ENCODE assay signal across 10 cellular contexts in genomic region chr17:45873728-45874127, GRCh38. TPM values are rescaled to one million over a fixed set of nuclear protein-coding genes. Genes with fewer than 3 reads are reported as not detected.
DNase-seq lines count a peak whose midpoint lies in the region; FAIRE-seq and TF ChIP-seq lines count a peak whose summit lies in the region.
"Had no signal": no experiment of that assay in that cellular context is flagged by ENCODE, and none has a peak within 500 bp of the region (broad histone marks: within the 10 kb centered on the region; RNA-seq: fewer than 3 reads in every experiment).

No MANE protein-coding gene starts in this region.

- peaks cover 13% of the 10 kb centered on the region for H3K4me1 ChIP-seq in neural progenitor cell
- H3K4me1 ChIP-seq in ovary (ENCODE audit: insufficient read depth) = peaks cover 5% of the 10 kb centered on the region

- H3K27ac ChIP-seq in neural progenitor cell (no peak overlapping the region), ovary (no peak overlapping the region)

- H3K9ac ChIP-seq in neural progenitor cell = no peak overlapping the region

- no peak overlapping the region for H2AFZ ChIP-seq in neural progenitor cell (replicated peaks)

- H3K27me3 Mint-ChIP-seq in neural progenitor cell (ENCODE audit: insufficient read depth, low read depth) = peaks cover 11% of the 10 kb centered on the region

- no peak overlapping the region for H3K4me2 ChIP-seq in neural progenitor cell

- intact Hi-C loops in ovary (cut with DNase I) = no loop called here

- H3K36me3 ChIP-seq in neural progenitor cell (no peaks in the 10 kb centered on the region), ovary (no peaks in the 10 kb centered on the region)

- no peaks in the 10 kb centered on the region for H4K20me1 ChIP-seq in neural progenitor cell (ENCODE audit: low read depth)

- TF ChIP-seq EP300 in ovary (IDR thresholded peaks at IDR 0.05) = no peak

- peak overlapping the region; percentile 81 for H3K27ac Mint-ChIP-seq in neural progenitor cell

- TF ChIP-seq CTCF in neural progenitor cell (IDR thresholded peaks at IDR 0.05) = no peak
- no peak for TF ChIP-seq CTCF in ovary (IDR thresholded peaks at IDR 0.05)

- H3K9me3 ChIP-seq in neural progenitor cell (ENCODE audit: low read depth) (no peaks in the 10 kb centered on the region), ovary (no peaks in the 10 kb centered on the region)

- no peaks in the 10 kb centered on the region for H3F3A ChIP-seq in neural progenitor cell (ENCODE audit: low read depth)

- H3K4me3 ChIP-seq in neural progenitor cell (no peak overlapping the region), ovary (no peak overlapping the region)

- H3K36me3 Mint-ChIP-seq in neural progenitor cell = no peaks in the 10 kb centered on the region

- H3K27me3 ChIP-seq in neural progenitor cell = peaks cover 4% of the 10 kb centered on the region
- H3K27me3 ChIP-seq in ovary = no peaks in the 10 kb centered on the region

- peaks cover 36% of the 10 kb centered on the region for H3K4me1 Mint-ChIP-seq in neural progenitor cell

- H3K9me3 Mint-ChIP-seq in neural progenitor cell = no peaks in the 10 kb centered on the region

- no peak for TF ChIP-seq POLR2A in ovary (IDR thresholded peaks at IDR 0.05)

- WGBS in ovary, 3 donors = 39 to 55% (median 52%) methylated on average over 6 of the region's 6 CpGs

- DNase-seq in ELF-1 (ENCODE audit: low read depth, low spot score) = peak; percentile 63
- DNase-seq in activated T-cell treated with anti-CD3 and anti-CD28 coated beads, Interleukin-2, amount 50 U/mL, for 48 hours = peak; percentile 42 to 50
- DNase-seq in neural progenitor cell (ENCODE audit: low spot score) = peak; percentile 12
- no peak for DNase-seq in iPS-NIHi7 (ENCODE audit: extremely low spot score)
- DNase-seq in globus pallidus (ENCODE audit: low spot score) = no peak
- DNase-seq in frontal cortex (ENCODE audit: low spot score in 2 of 2) = no peak
- no peak for DNase-seq in ovary
- DNase-seq: NCI-H748 treated with DMSO at 0.1 percent for 48 hours had no signal

- no peak for FAIRE-seq in frontal cortex (lab: Jason Lieb, UNC)

- no peaks in the 10 kb centered on the region for H3K79me2 ChIP-seq in neural progenitor cell (ENCODE audit: low read depth)

- no peak overlapping the region for H3K4me3 Mint-ChIP-seq in neural progenitor cell

TF ChIP-seq in PFSK-1, 5 proteins besides CTCF, POLR2A, EP300 and RAD21:
- no peak for TF ChIP-seq POLR2AphosphoS5 (IDR thresholded peaks at IDR 0.05; ENCODE audit: low read depth, low read length)
- TF ChIP-seq FOXP2 (optimal IDR thresholded peaks at IDR 0.05; ENCODE audit: borderline replicate concordance, extremely low read depth, extremely low read length, insufficient read depth) = peak; percentile 68
- peak; percentile 13; the same call in 1 of the 2 replicates for TF ChIP-seq SIN3A (IDR thresholded peaks at IDR 0.05; ENCODE audit: borderline replicate concordance, insufficient read depth, low read length)
TF ChIP-seq in PFSK-1: peak in this region for 2.

RNA-seq across cellular contexts. Expression of gene MAPT, which starts 20.6 kb away (rescaled TPM):
- 20.3 TPM for polyA plus RNA-seq in PFSK-1 (2012; ENCODE audit: insufficient read length, low read depth)
- total RNA-seq in neural progenitor cell (ENCODE audit: low replicate concordance) (1.4 and 2.4 TPM in 2 replicates), frontal cortex (76.6 TPM), ovary (1 to 10 TPM in 4 of 7 donors, under 1 TPM in 3; 0.57 to 2.2 (median 1.1) TPM)
- 1 to 10 TPM in 1 of 2 donors, under 1 TPM in 1; 0.40 to 2.2 TPM for polyA plus RNA-seq in ovary

RNA-seq across cellular contexts. Expression of gene SPPL2C, which starts 29.0 kb away (rescaled TPM):
- not detected for polyA plus RNA-seq in PFSK-1 (2012; ENCODE audit: insufficient read length, low read depth)
- total RNA-seq in neural progenitor cell (ENCODE audit: low replicate concordance) (not detected in 2 replicates), frontal cortex (not detected), ovary (not detected)
- not detected for polyA plus RNA-seq in ovary
- total RNA-seq: myocyte had no signal

Comparison
In these comparisons a context has a peak if more than half of its experiments do, and no peak if none do; other contexts are left out.
1. DNase-seq: peak in ELF-1 (single experiment), activated T-cell treated with anti-CD3 and anti-CD28 coated beads, Interleukin-2, amount 50 U/mL, for 48 hours (2 of 2) and neural progenitor cell (single experiment); none in iPS-NIHi7 (single experiment), globus pallidus (single experiment), frontal cortex (0 of 2) and ovary (0 of 5).
2. RNA of gene MAPT, which starts 20.6 kb away (total RNA-seq): 76.6 TPM in frontal cortex (single experiment); 1.4 to 2.4 TPM in neural progenitor cell and 0.57 to 2.2 TPM in ovary; every median in the first group is over 10 times any median in the second.